ENCODE assay signal across 1 cellular context in the genomic region with DNA sequence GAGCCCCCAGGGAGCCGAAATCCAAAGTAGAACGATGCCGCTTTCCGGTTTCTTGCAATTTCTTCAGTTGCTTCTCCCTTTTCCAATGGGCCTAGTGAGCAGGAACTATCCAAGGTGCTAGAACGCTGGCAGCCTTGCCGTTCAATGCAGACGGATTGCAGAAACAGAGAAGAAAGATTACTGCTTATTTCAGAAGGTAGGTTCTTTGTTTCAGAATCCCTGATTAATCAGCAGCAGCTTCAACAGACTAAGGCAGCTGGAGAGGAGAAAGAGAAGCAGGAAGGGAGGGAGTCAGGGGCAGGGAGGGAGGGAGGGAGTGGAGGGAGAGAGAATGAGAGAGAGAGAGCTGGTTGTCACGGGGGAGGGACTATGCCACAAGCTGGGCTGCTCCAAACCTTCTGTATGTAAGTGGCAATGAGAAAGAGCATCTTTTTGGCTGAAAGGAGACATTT.
TF ChIP-seq lines count a peak whose summit lies in the region.

No MANE protein-coding gene starts in this region.

TF ChIP-seq in HCT116, 20 proteins besides CTCF, POLR2A, EP300 and RAD21 (continued from another document):
- TF ChIP-seq, protein P1, sequence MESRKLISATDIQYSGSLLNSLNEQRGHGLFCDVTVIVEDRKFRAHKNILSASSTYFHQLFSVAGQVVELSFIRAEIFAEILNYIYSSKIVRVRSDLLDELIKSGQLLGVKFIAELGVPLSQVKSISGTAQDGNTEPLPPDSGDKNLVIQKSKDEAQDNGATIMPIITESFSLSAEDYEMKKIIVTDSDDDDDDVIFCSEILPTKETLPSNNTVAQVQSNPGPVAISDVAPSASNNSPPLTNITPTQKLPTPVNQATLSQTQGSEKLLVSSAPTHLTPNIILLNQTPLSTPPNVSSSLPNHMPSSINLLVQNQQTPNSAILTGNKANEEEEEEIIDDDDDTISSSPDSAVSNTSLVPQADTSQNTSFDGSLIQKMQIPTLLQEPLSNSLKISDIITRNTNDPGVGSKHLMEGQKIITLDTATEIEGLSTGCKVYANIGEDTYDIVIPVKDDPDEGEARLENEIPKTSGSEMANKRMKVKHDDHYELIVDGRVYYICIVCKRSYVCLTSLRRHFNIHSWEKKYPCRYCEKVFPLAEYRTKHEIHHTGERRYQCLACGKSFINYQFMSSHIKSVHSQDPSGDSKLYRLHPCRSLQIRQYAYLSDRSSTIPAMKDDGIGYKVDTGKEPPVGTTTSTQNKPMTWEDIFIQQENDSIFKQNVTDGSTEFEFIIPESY (IDR thresholded peaks at IDR 0.05; ENCODE audit: extremely low read depth, insufficient replicate concordance, low read length), result no peak
